In genomic region chr21:39180429-39181019, GRCh38 we compare ENCODE assay signal across 11 cellular contexts. TPM values are rescaled to one million over a fixed set of nuclear protein-coding genes. Genes with fewer than 3 reads are reported as not detected.
DNase-seq lines count a peak whose midpoint lies in the region; ATAC-seq and TF ChIP-seq lines count a peak whose summit lies in the region.
"Had no signal": no experiment of that assay in that cellular context is flagged by ENCODE, and none has a peak within 500 bp of the region (broad histone marks: within the 10 kb centered on the region; RNA-seq: fewer than 3 reads in every experiment).

No MANE protein-coding gene starts in this region.

- H3K4me3 Mint-ChIP-seq in MCF 10A (ENCODE audit: unreplicated experiment) = peak overlapping the region; percentile 31
- H3K4me3 Mint-ChIP-seq in brain = peak overlapping the region; percentile 11 to 53 (median 43)

- peak overlapping the region; percentile 9 for H3K27ac Mint-ChIP-seq in MCF 10A (ENCODE audit: low read depth, unreplicated experiment)
- no peak overlapping the region for H3K27ac Mint-ChIP-seq in brain

- H3K36me3 ChIP-seq in breast epithelium (no peaks in the 10 kb centered on the region), transverse colon (peaks cover 0 to 9% (median 2%) of the 10 kb centered on the region in 4 donors), mesendoderm (ENCODE audit: control insufficient read depth, insufficient read depth, low read length) (no peaks in the 10 kb centered on the region)

- H3K79me1 ChIP-seq in mesendoderm (ENCODE audit: low read length) = peaks cover 5% of the 10 kb centered on the region

- no peak for ATAC-seq in GM21528 (IDR thresholded peaks at IDR 0.05; ENCODE audit: low FRiP score, unreplicated experiment)

- no peak overlapping the region for H2AK5ac ChIP-seq in mesendoderm (ENCODE audit: low read length)

- H3K27me3 ChIP-seq in breast epithelium (no peaks in the 10 kb centered on the region), transverse colon (no peaks in the 10 kb centered on the region), mesendoderm (ENCODE audit: insufficient read depth, low read length, poor library complexity) (no peaks in the 10 kb centered on the region)

- H3K27ac ChIP-seq in breast epithelium (no peak overlapping the region), transverse colon (no peak overlapping the region), mesendoderm (ENCODE audit: low read depth, low read length) (no peak overlapping the region)
- H3K27ac ChIP-seq: KMS-11 had no signal

- no peak for TF ChIP-seq POLR2A in breast epithelium (IDR thresholded peaks at IDR 0.05)
- TF ChIP-seq POLR2A in NB4 (IDR thresholded peaks at IDR 0.05; ENCODE audit: extremely low read depth, insufficient read length) = no peak
- no peak for TF ChIP-seq POLR2A in transverse colon (IDR thresholded peaks at IDR 0.05)

- H3K9me3 ChIP-seq in breast epithelium (no peaks in the 10 kb centered on the region), transverse colon (no peaks in the 10 kb centered on the region)

- BruUV-seq in MCF 10A (replicated peaks; lab: Mats Ljungman, UMichigan) = no TSS peak

- intact Hi-C loops in MCF 10A (cut with micrococcal nuclease) = no loop called here
- intact Hi-C loops in breast epithelium (cut with DNase I; ENCODE audit: low total_unique reads) = no loop called here
- intact Hi-C loops in transverse colon (cut with DNase I; ENCODE audit: low total_unique reads) = no loop called here

- POLR2A ChIA-PET in MCF 10A (lab: Yijun Ruan, JAX) = interaction anchor here (0.9 kb wide), 1 partner anchor 277 kb away, joined by 5 read pairs; no protein-coding TSS in a partner anchor

- H3K9ac ChIP-seq in mesendoderm (ENCODE audit: low read length) = no peak overlapping the region
- H3K9ac ChIP-seq: KMS-11 had no signal

- H3K4me3 ChIP-seq in breast epithelium = no peak overlapping the region
- H3K4me3 ChIP-seq in NB4 (ENCODE audit: low read depth, low read length) = peak overlapping the region; percentile 30
- no peak overlapping the region for H3K4me3 ChIP-seq in transverse colon
- no peak overlapping the region for H3K4me3 ChIP-seq in mesendoderm (ENCODE audit: low read length)

- DNase-seq in MCF 10A (ENCODE audit: unreplicated experiment) (peak; percentile 13), breast epithelium (ENCODE audit: low spot score in 2 of 2) (no peak), NB4 (ENCODE audit: low read depth) (peak; percentile 32), transverse colon (no peak), mesendoderm (no peak), AG20443 (ENCODE audit: low spot score) (no peak)
- DNase-seq: effector memory CD4-positive, alpha-beta T cell; posterior cingulate gyrus had no signal

- H3K4me1 ChIP-seq in breast epithelium = peaks cover 0 to 5% of the 10 kb centered on the region in 2 donors
- peaks cover 6 to 28% (median 17%) of the 10 kb centered on the region in 4 donors for H3K4me1 ChIP-seq in transverse colon
- peaks cover 2% of the 10 kb centered on the region for H3K4me1 ChIP-seq in mesendoderm (ENCODE audit: control insufficient read depth, low read depth, low read length)

- H4K8ac ChIP-seq in mesendoderm (ENCODE audit: low read depth, low read length) = no peak overlapping the region

- no peak overlapping the region for H2BK120ac ChIP-seq in mesendoderm (ENCODE audit: low read depth, low read length)

- H3K4me1 Mint-ChIP-seq in MCF 10A (ENCODE audit: insufficient read depth, unreplicated experiment) = peaks cover 28% of the 10 kb centered on the region
- peaks cover 51% of the 10 kb centered on the region for H3K4me1 Mint-ChIP-seq in brain

- H3K56ac ChIP-seq in mesendoderm (ENCODE audit: low read length) = no peak overlapping the region

- no peak overlapping the region for H4K5ac ChIP-seq in mesendoderm (ENCODE audit: low read length)

- 93% methylated on average over 2 of the region's 2 CpGs; no CpG with 5 or more reads in 1 of the 2 donors for WGBS in transverse colon (ENCODE audit: low coverage in 1 of 2), 2 donors
- WGBS in mesendoderm (ENCODE audit: extremely low coverage, insufficient coverage, low lambda C conversion rate) = no CpG with 5 or more reads among the region's 2 CpGs

- H3K27me3 Mint-ChIP-seq in MCF 10A (ENCODE audit: insufficient read depth, unreplicated experiment) (no peaks in the 10 kb centered on the region), brain (peaks cover 3% of the 10 kb centered on the region)

- TF ChIP-seq EP300 in transverse colon (IDR thresholded peaks at IDR 0.05; ENCODE audit: low read depth) = no peak

- peaks cover 5% of the 10 kb centered on the region for H3K79me2 ChIP-seq in mesendoderm (ENCODE audit: control insufficient read depth, insufficient read depth, low read length)

- H3K9me3 Mint-ChIP-seq in MCF 10A (ENCODE audit: unreplicated experiment) (no peaks in the 10 kb centered on the region), brain (peaks cover 0 to 2% (median 0%) of the 10 kb centered on the region in 5 experiments)

- H3K36me3 Mint-ChIP-seq in MCF 10A (ENCODE audit: insufficient read depth, unreplicated experiment) = peaks cover 47% of the 10 kb centered on the region
- peaks cover 29% of the 10 kb centered on the region for H3K36me3 Mint-ChIP-seq in brain

- H3K23ac ChIP-seq in mesendoderm (ENCODE audit: low read length) = no peak overlapping the region

- no peak overlapping the region for H2BK5ac ChIP-seq in mesendoderm (ENCODE audit: low read length)

- H3K4me2 ChIP-seq in mesendoderm (ENCODE audit: low read length) = no peak overlapping the region

- no peak overlapping the region for H2BK15ac ChIP-seq in mesendoderm (replicated peaks; ENCODE audit: low read depth)

- H3K4ac ChIP-seq in mesendoderm (ENCODE audit: low read depth, low read length) = no peak overlapping the region

- CTCF ChIA-PET in MCF 10A (lab: Yijun Ruan, JAX) = interaction anchor here (0.7 to 1.5 kb wide), 4 partner anchors 9 to 672 kb away, joined by 3 to 6 read pairs (median 5); no protein-coding TSS in a partner anchor

- in situ Hi-C loops in transverse colon (cut with MboI; ENCODE audit: low pct_ligation_motif_present in 1 of 4, low pct_unique_long_range_greater_than_20kb in 1 of 4, low sequenced_read_pairs in 3 of 4) = loop anchor here in 1 of 4 donors (25.0 kb wide), 1 partner anchor 207 kb away; a partner anchor contains a TSS

- peak; percentile 29 for TF ChIP-seq CTCF in MCF 10A (IDR thresholded peaks at IDR 0.05; ENCODE audit: unreplicated experiment)
- no peak for TF ChIP-seq CTCF in breast epithelium (IDR thresholded peaks at IDR 0.05)
- TF ChIP-seq CTCF in NB4 (IDR thresholded peaks at IDR 0.05; ENCODE audit: low read depth, low read length) = peak; percentile 19
- TF ChIP-seq CTCF in brain (conservative IDR thresholded peaks at IDR 0.05) = no peak
- TF ChIP-seq CTCF in transverse colon (IDR thresholded peaks at IDR 0.05) = peak in 3 of 5 experiments; percentile 9 to 17 (median 14)

- H3K18ac ChIP-seq in mesendoderm (ENCODE audit: low read length) = no peak overlapping the region

RNA-seq across cellular contexts. Expression of gene PSMG1, which starts 2.7 kb away (rescaled TPM):
- 79.9 and 116 TPM in 2 replicates for total RNA-seq in MCF 10A (2022)
- 10 to 100 TPM; 19.7 to 25.9 (median 24.7) TPM for total RNA-seq in breast epithelium
- 51.1 TPM for polyA plus RNA-seq in brain (ENCODE audit: insufficient read depth, low read depth, low replicate concordance)
- total RNA-seq in transverse colon = 10 to 100 TPM in 3 of 4 donors, 1 to 10 TPM in 1; 7.4 to 28.1 (median 20.2) TPM
- 131 TPM for polyA plus RNA-seq in mesendoderm (2013, experiment 1 of 2)
- 129 TPM for polyA plus RNA-seq in mesendoderm (2013, experiment 2 of 2)

Comparison
In these comparisons a context has a peak if more than half of its experiments do, and no peak if none do; other contexts are left out.
1. DNase-seq: peak in MCF 10A (single experiment) and NB4 (single experiment); none in breast epithelium (0 of 2), transverse colon (single experiment), mesendoderm (single experiment) and AG20443 (single experiment).
2. CTCF ChIP-seq: peak in MCF 10A (single experiment), NB4 (single experiment) and transverse colon (3 of 5); none in breast epithelium (0 of 3) and brain (0 of 2).